Comparison of ENCODE assay signal across 10 cellular contexts in genomic region chr9:112377684-112378344, GRCh38. TPM values are rescaled to one million over a fixed set of nuclear protein-coding genes. Genes with fewer than 3 reads are reported as not detected.
DNase-seq lines count a peak whose midpoint lies in the region; ATAC-seq, FAIRE-seq and TF ChIP-seq lines count a peak whose summit lies in the region.
"Had no signal": no experiment of that assay in that cellular context is flagged by ENCODE, and none has a peak within 500 bp of the region (broad histone marks: within the 10 kb centered on the region; RNA-seq: fewer than 3 reads in every experiment).

No MANE protein-coding gene starts in this region.

- POLR2A ChIA-PET in MCF 10A (lab: Yijun Ruan, JAX): interaction anchor here (0.6 to 4.2 kb wide), 15 partner anchors 8 to 633 kb away, joined by 3 to 50 read pairs (median 6); partner anchors contain the start of genes INIP, KIAA1958 and PTBP3

- H3K9me3 ChIP-seq in HUES48 (ENCODE audit: control insufficient read depth, insufficient read depth, low read length): no peaks in the 10 kb centered on the region
- H3K9me3 ChIP-seq in muscle layer of duodenum (ENCODE audit: control insufficient read depth in 1 of 2, low read length in 2 of 2): no peaks in the 10 kb centered on the region
- no peaks in the 10 kb centered on the region for H3K9me3 ChIP-seq in pancreas

- FAIRE-seq in pancreas (lab: Jason Lieb, UNC): no peak

- DNase-seq in AG10803 (ENCODE audit: low read depth): no peak
- DNase-seq in MCF 10A (ENCODE audit: unreplicated experiment): no peak
- no peak for DNase-seq in EL
- DNase-seq in pancreas: no peak
- DNase-seq in germinal center (ENCODE audit: low spot score): no peak
- DNase-seq: H9 had no signal

- CTCF ChIA-PET in MCF 10A (lab: Yijun Ruan, JAX): interaction anchor here (2.0 to 4.0 kb wide), 3 partner anchors 16 to 265 kb away, joined by 5 to 28 read pairs (median 13); no protein-coding TSS in a partner anchor

- H3K4me1 ChIP-seq in HUES48 (ENCODE audit: control insufficient read depth, insufficient read depth, low read length) (peaks cover 19% of the 10 kb centered on the region), muscle layer of duodenum (ENCODE audit: control insufficient read depth in 1 of 2, insufficient read depth in 2 of 2, low read length in 2 of 2) (peaks cover 9 to 20% of the 10 kb centered on the region in 2 donors), pancreas (peaks cover 8 to 22% (median 17%) of the 10 kb centered on the region in 3 donors)

- H3K36me3 Mint-ChIP-seq in MCF 10A (ENCODE audit: insufficient read depth, unreplicated experiment): no peaks in the 10 kb centered on the region

- no peak overlapping the region for H3K9ac ChIP-seq in HUES48 (ENCODE audit: low read depth, low read length)

- H3K36me3 ChIP-seq in HUES48 (ENCODE audit: control insufficient read depth, insufficient read depth, low read length) (no peaks in the 10 kb centered on the region), muscle layer of duodenum (ENCODE audit: control insufficient read depth in 1 of 2, insufficient read depth in 2 of 2, low read length in 2 of 2) (peaks cover 0 to 11% of the 10 kb centered on the region in 2 donors), pancreas (no peaks in the 10 kb centered on the region)

- WGBS in pancreas, 2 donors: 20 to 29% methylated on average over 1 of the region's 1 CpG

- no peaks in the 10 kb centered on the region for H3K9me3 Mint-ChIP-seq in MCF 10A (ENCODE audit: unreplicated experiment)
- H3K9me3 Mint-ChIP-seq: H9 had no signal

- TF ChIP-seq CTCF in AG10803 (conservative IDR thresholded peaks at IDR 0.05; ENCODE audit: low read length) (no peak), MCF 10A (IDR thresholded peaks at IDR 0.05; ENCODE audit: unreplicated experiment) (no peak), pancreas (IDR thresholded peaks at IDR 0.05) (no peak)

- H3K27ac ChIP-seq in HUES48 (ENCODE audit: low read depth, low read length): no peak overlapping the region
- H3K27ac ChIP-seq in muscle layer of duodenum (ENCODE audit: low read length): no peak overlapping the region
- H3K27ac ChIP-seq in pancreas: peak overlapping the region in 1 of 4 donors; percentile 99

- H3K27ac Mint-ChIP-seq in MCF 10A (ENCODE audit: low read depth, unreplicated experiment): peak overlapping the region; percentile 83

- no peaks in the 10 kb centered on the region for H3K27me3 ChIP-seq in HUES48 (ENCODE audit: control insufficient read depth, insufficient read depth, low read length)
- H3K27me3 ChIP-seq in muscle layer of duodenum (ENCODE audit: low read depth, low read length): no peaks in the 10 kb centered on the region
- no peaks in the 10 kb centered on the region for H3K27me3 ChIP-seq in pancreas

- ATAC-seq in GM18517 (IDR thresholded peaks at IDR 0.05; ENCODE audit: unreplicated experiment) (no peak), pancreas (no peak)
- ATAC-seq: activated CD4-positive, CD25-positive, alpha-beta regulatory T cell treated with anti-CD3 and anti-CD28 coated beads, Interleukin-2, amount 50 U/mL, for 24 hours had no signal

- intact Hi-C loops in MCF 10A (cut with micrococcal nuclease): loop anchor here (2.0 to 10.0 kb wide), 2 partner anchors 287 to 333 kb away; no protein-coding TSS in a partner anchor
- intact Hi-C loops in pancreas (cut with DNase I): no loop called here

- H3K4me3 Mint-ChIP-seq in MCF 10A (ENCODE audit: unreplicated experiment): peak overlapping the region; percentile 93

- peaks cover 26% of the 10 kb centered on the region for H3K4me1 Mint-ChIP-seq in MCF 10A (ENCODE audit: insufficient read depth, unreplicated experiment)

- H3K4me3 ChIP-seq in AG10803 (ENCODE audit: low read length) (peak overlapping the region; percentile 93), HUES48 (ENCODE audit: low read depth, low read length) (peak overlapping the region; percentile 98), muscle layer of duodenum (ENCODE audit: low read depth in 1 of 2, low read length in 2 of 2) (peak overlapping the region; percentile 66 to 93), pancreas (peak overlapping the region in 2 of 4 donors; percentile 63 to 71)

- H3K27me3 Mint-ChIP-seq in MCF 10A (ENCODE audit: insufficient read depth, unreplicated experiment): no peaks in the 10 kb centered on the region

- no TSS peak for BruUV-seq in MCF 10A (replicated peaks; lab: Mats Ljungman, UMichigan)

RNA-seq across cellular contexts. Expression of gene HSDL2, which starts 2.1 kb away (rescaled TPM):
- total RNA-seq in MCF 10A (2022) (20.6 and 26.7 TPM in 2 replicates), pancreas (10 to 100 TPM; 11.3 to 20.4 (median 15.4) TPM)
- polyA plus RNA-seq in pancreas: 10 to 100 TPM in 1 of 2 donors, 1 to 10 TPM in 1; 9.4 to 11.9 TPM

RNA-seq across cellular contexts. Expression of gene PTBP3, which starts 44.4 kb away (rescaled TPM):
- 79.2 and 83.4 TPM in 2 replicates for total RNA-seq in MCF 10A (2022)
- total RNA-seq in pancreas: 10 to 100 TPM; 23.7 to 51.5 (median 39.4) TPM
- polyA plus RNA-seq in pancreas: 1 to 10 TPM; 4.4 to 8.6 TPM
